ENCODE assay signal across 8 cellular contexts in the genomic region with DNA sequence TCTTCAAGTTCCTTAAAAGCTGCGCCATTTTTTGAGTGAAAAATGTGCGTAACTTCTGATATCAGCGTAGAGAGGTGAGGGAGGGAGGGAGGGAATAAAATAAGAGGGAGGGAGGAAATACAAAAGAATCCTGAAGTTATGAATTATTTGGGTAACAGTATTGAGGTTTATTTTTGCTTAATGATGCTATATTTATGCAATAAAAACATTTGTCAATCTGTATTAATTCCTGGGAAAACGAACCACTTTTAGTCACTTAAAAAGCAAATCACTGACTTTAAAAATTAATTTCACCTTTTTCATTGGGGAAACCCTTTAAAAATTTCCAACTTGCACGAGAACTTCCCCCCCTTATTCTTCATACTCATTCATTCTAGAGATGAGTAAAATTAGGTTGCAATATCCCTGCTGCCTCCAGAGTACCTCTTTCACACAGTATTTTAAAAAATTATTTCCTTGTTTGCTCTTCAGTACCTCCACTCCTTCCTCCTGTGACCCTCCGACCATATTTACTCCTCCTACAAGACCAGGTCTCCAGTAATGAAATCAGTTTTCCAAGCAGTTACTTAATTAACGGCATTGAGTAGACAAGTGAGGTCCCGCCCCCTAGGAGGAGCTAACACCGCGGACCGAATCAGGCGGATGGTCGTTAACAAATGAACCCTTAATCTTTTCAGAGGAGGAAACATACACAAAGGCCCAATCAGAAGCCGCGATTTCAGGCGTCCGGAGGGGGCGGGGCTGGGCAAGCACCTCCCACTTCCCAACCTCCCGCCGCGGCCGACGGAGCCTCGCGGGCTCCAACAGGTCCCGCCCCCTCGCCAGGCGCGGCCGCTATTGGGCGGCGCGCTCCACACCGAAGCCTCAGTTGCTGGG. TPM values are rescaled to one million over a fixed set of nuclear protein-coding genes. Genes with fewer than 3 reads are reported as not detected.
DNase-seq lines count a peak whose midpoint lies in the region; ATAC-seq and TF ChIP-seq lines count a peak whose summit lies in the region.

No MANE protein-coding gene starts in this region.

- ATAC-seq in HG02763 (IDR thresholded peaks at IDR 0.05; ENCODE audit: unreplicated experiment) (peak; percentile 75), left cardiac atrium (peak; percentile 96 to 97)

- TF ChIP-seq CTCF in GM12864 (IDR thresholded peaks at IDR 0.05; ENCODE audit: low read depth, low read length, missing control alignments) = no peak

- no peaks in the 10 kb centered on the region for H3K9me3 ChIP-seq in adipocyte (ENCODE audit: control insufficient read depth, low read length)

- no peaks in the 10 kb centered on the region for H3K27me3 ChIP-seq in adipocyte (replicated peaks; ENCODE audit: control insufficient read depth, insufficient read depth, low read length)

- peak overlapping the region; percentile 47 for H3K9ac ChIP-seq in adipocyte (ENCODE audit: low read length)

- DNase-seq in GM12864 (ENCODE audit: low read depth) (peak; percentile 92), NCI-H128 (lab: John Stamatoyannopoulos, UW; ENCODE audit: unreplicated experiment) (peak; percentile 93), SKM-1 treated with dmso at 0.1 percent for 144 hours (lab: John Stamatoyannopoulos, UW; ENCODE audit: unreplicated experiment) (peak; percentile 97), adipocyte (ENCODE audit: low read depth) (peak; percentile 99), left cardiac atrium (peak; percentile 97), posterior cingulate gyrus (peak; percentile 98 to 100 (median 98)), ureter (ENCODE audit: low spot score) (peak; percentile 98)

- intact Hi-C loops in left cardiac atrium (cut with DNase I) = no loop called here
- intact Hi-C loops in posterior cingulate gyrus (cut with DNase I) = loop anchor here (5.0 kb wide), 1 partner anchor 278 kb away; no protein-coding TSS in a partner anchor

- peaks cover 6% of the 10 kb centered on the region for H3K4me1 ChIP-seq in adipocyte (ENCODE audit: control insufficient read depth, insufficient read depth, low read length)

- H3K36me3 ChIP-seq in adipocyte (ENCODE audit: control insufficient read depth, insufficient read depth, low read length, severe bottlenecking) = no peaks in the 10 kb centered on the region

- H3K4me3 ChIP-seq in GM12864 (ENCODE audit: low read depth, low read length) = peak overlapping the region; percentile 56
- H3K4me3 ChIP-seq in adipocyte (ENCODE audit: low read length) = peak overlapping the region; percentile 83

RNA-seq across cellular contexts. Expression of gene TRIM24, which starts 0.5 kb away (rescaled TPM):
- total RNA-seq in left cardiac atrium = 10 to 100 TPM; 14.9 to 15.2 TPM
- 44.1 TPM for total RNA-seq in ureter

Comparison
In these comparisons a context has a peak if more than half of its experiments do, and no peak if none do; other contexts are left out.
1. Peak in every context shown above with its lines: DNase-seq, ATAC-seq and H3K4me3 ChIP-seq.